Comparison of ENCODE assay signal across 22 cellular contexts in genomic region chr16:54542805-54543504, GRCh38.
DNase-seq lines count a peak whose midpoint lies in the region; ATAC-seq, FAIRE-seq and TF ChIP-seq lines count a peak whose summit lies in the region.
"Had no signal": no experiment of that assay in that cellular context is flagged by ENCODE, and none has a peak within 500 bp of the region (broad histone marks: within the 10 kb centered on the region; RNA-seq: fewer than 3 reads in every experiment).

No MANE protein-coding gene starts in this region.

- intact Hi-C loops in pancreas (cut with DNase I): no loop called here

- FAIRE-seq in pancreas (lab: Jason Lieb, UNC): no peak
- FAIRE-seq: GM12891, TTC549 had no signal

- DNase-seq in DMS153 (lab: John Stamatoyannopoulos, UW) (peak; percentile 26), DMS153 treated with DMSO at 0.1 percent for 48 hours (lab: John Stamatoyannopoulos, UW; ENCODE audit: unreplicated experiment) (no peak), NCI-H1436 treated with DMSO at 0.1 percent for 48 hours (lab: John Stamatoyannopoulos, UW) (peak; percentile 45), NCI-H69 (lab: John Stamatoyannopoulos, UW) (peak; percentile 32), pancreas (no peak), activated gamma-delta T cell (lab: John Stamatoyannopoulos, UW) (no peak)
- DNase-seq: ACHN; Caco-2; CD4-positive, alpha-beta T cell; DMS 273 treated with DMSO at 0.1 percent for 48 hours; KBM-7; MM.1S; NCI-H2081; NCI-H510A; SIG-M5; T-helper 1 cell had no signal

- no peaks in the 10 kb centered on the region for H3K9me3 ChIP-seq in pancreas
- H3K9me3 ChIP-seq: BLaER1, Caco-2 had no signal

- peaks cover 0 to 10% (median 2%) of the 10 kb centered on the region in 4 donors for H3K27me3 ChIP-seq in pancreas
- H3K27me3 ChIP-seq: BLaER1 had no signal

- TF ChIP-seq CTCF in pancreas (IDR thresholded peaks at IDR 0.05): no peak

- no peak overlapping the region for H3K4me3 ChIP-seq in pancreas
- H3K4me3 ChIP-seq: BLaER1 had no signal

- H3K27ac ChIP-seq in pancreas: no peak overlapping the region
- H3K27ac ChIP-seq: BLaER1 had no signal

- WGBS in pancreas, 2 donors: 60 to 74% methylated on average over 13 of the region's 13 CpGs

- ATAC-seq in SK-N-SH treated with all-trans-retinoic acid at 6 μM for 48 hours: no peak
- no peak for ATAC-seq in pancreas
- ATAC-seq in GM19455 (IDR thresholded peaks at IDR 0.05; ENCODE audit: unreplicated experiment): no peak
- ATAC-seq: Panc1 had no signal

- H3K36me3 ChIP-seq in pancreas: no peaks in the 10 kb centered on the region
- H3K36me3 ChIP-seq: BLaER1 had no signal

- H3K4me1 ChIP-seq in pancreas: no peaks in the 10 kb centered on the region

TF ChIP-seq in SK-N-SH treated with all-trans-retinoic acid at 6 μM for 48 hours, 23 proteins besides CTCF, POLR2A, EP300 and RAD21:
- no peak for TF ChIP-seq ESRRG (CRISPR knock-in tag; IDR thresholded peaks at IDR 0.05)
- 0 out of 2 replicates have a peak, but pooled peaks have one; percentile 26 for TF ChIP-seq CREB5 (CRISPR knock-in tag; IDR thresholded peaks at IDR 0.05; ENCODE audit: low read depth)
- TF ChIP-seq SNAI2 (CRISPR knock-in tag; IDR thresholded peaks at IDR 0.05): no peak
- TF ChIP-seq ZFP30 (CRISPR knock-in tag; IDR thresholded peaks at IDR 0.05): no peak
- no peak for TF ChIP-seq BACH2 (CRISPR knock-in tag; IDR thresholded peaks at IDR 0.05; ENCODE audit: borderline replicate concordance)
- peak; percentile 52 for TF ChIP-seq ISL1 (CRISPR knock-in tag; IDR thresholded peaks at IDR 0.05)
- TF ChIP-seq CSDC2 (CRISPR knock-in tag; IDR thresholded peaks at IDR 0.05): no peak
- no peak for TF ChIP-seq POU6F1 (CRISPR knock-in tag; IDR thresholded peaks at IDR 0.05; ENCODE audit: borderline replicate concordance, low read depth)
- no peak for TF ChIP-seq ZC3H10 (CRISPR knock-in tag; IDR thresholded peaks at IDR 0.05)
- TF ChIP-seq GLIS3 (CRISPR knock-in tag; IDR thresholded peaks at IDR 0.05): no peak

Comparison
In these comparisons a context has a peak if more than half of its experiments do, and no peak if none do; other contexts are left out.
1. DNase-seq: peak in DMS153 (single experiment), NCI-H1436 treated with DMSO at 0.1 percent for 48 hours (single experiment) and NCI-H69 (single experiment); none in DMS153 treated with DMSO at 0.1 percent for 48 hours (single experiment), pancreas (0 of 6) and activated gamma-delta T cell (single experiment).